In genomic region chr3:188721312-188721711, GRCh38 we compare ENCODE assay signal across 1 cellular context.
TF ChIP-seq lines count a peak whose summit lies in the region.

No MANE protein-coding gene starts in this region.

TF ChIP-seq in A549, 52 proteins besides CTCF, POLR2A, EP300 and RAD21 (continued from another document):
- TF ChIP-seq REST (IDR thresholded peaks at IDR 0.05): no peak
- no peak for TF ChIP-seq E2F6 (IDR thresholded peaks at IDR 0.05; ENCODE audit: borderline replicate concordance, low read depth)
- TF ChIP-seq HDAC2 (IDR thresholded peaks at IDR 0.05): no peak
- no peak for TF ChIP-seq JUNB (IDR thresholded peaks at IDR 0.05)
